ENCODE assay signal across 35 cellular contexts in the genomic region with DNA sequence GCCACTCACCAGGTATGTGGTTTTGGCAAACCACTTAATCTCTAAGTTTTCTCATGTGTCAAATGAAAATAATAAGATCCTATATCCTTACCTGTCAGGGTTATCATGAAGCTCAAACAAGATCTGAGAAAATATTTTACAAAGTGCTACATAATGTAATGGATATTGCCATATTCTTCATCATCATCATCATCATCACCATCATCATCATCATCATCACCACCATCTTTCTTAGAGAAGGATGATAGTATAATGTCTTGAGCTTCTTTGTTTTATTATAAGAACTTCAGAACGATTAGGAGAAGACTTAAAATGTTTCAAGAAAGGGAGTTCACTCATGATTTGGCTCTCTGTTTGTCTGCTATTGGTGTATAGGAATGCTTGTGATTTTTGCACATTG.
"Had no signal": no experiment of that assay in that cellular context is flagged by ENCODE, and none has a peak within 500 bp of the region (broad histone marks: within the 10 kb centered on the region; RNA-seq: fewer than 3 reads in every experiment).

No MANE protein-coding gene starts in this region.

- H3K4me3 Mint-ChIP-seq: activated CD4-positive, alpha-beta memory T cell treated with anti-CD3 and anti-CD28 coated beads, Interleukin-2, amount 10 ng/mL, durations not matched to agents 7 days and 5 days; activated CD4-positive, alpha-beta T cell treated with anti-CD3 and anti-CD28 coated beads for 36 hours; activated CD8-positive, alpha-beta memory T cell treated with anti-CD3 and anti-CD28 coated beads, Interleukin-2, amount 10 ng/mL, durations not matched to agents 7 days and 5 days; activated CD8-positive, alpha-beta T cell treated with anti-CD3 and anti-CD28 coated beads, Interleukin-2, amount 10 ng/mL, durations not matched to agents 7 days and 5 days; activated naive CD4-positive, alpha-beta T cell treated with anti-CD3 and anti-CD28 coated beads, Interleukin-2, amount 10 ng/mL, durations not matched to agents 7 days and 5 days; activated naive CD4-positive, alpha-beta T cell treated with anti-CD3 and anti-CD28 coated beads, Interleukin-2, amount 50 U/mL, for 24 hours; activated naive CD8-positive, alpha-beta T cell; activated naive CD8-positive, alpha-beta T cell treated with anti-CD3 and anti-CD28 coated beads, Interleukin-2, amount 10 ng/mL, durations not matched to agents 7 days and 5 days; activated naive CD8-positive, alpha-beta T cell treated with anti-CD3 and anti-CD28 coated beads, Interleukin-2, amount 50 U/mL, for 24 hours; activated T-cell treated with anti-CD3 and anti-CD28 coated beads, Interleukin-2, amount 50 U/mL, for 24 hours; brain; T-helper 1 cell treated with Interleukin-12 subunit alpha and Interleukin-12 subunit beta and Interleukin-4 antibody, amounts not matched to agents 30 μg/mL and 1 μg/mL, for 36 hours; T-helper 2 cell treated with Interferon-gamma antibody and Interleukin-4, amounts not matched to agents 5 μg/mL and 100 μg/mL, for 36 hours; WTC11 had no signal

- H3K27ac Mint-ChIP-seq: activated CD4-positive, alpha-beta memory T cell treated with anti-CD3 and anti-CD28 coated beads, Interleukin-2, amount 10 ng/mL, durations not matched to agents 7 days and 5 days; activated CD4-positive, alpha-beta T cell treated with anti-CD3 and anti-CD28 coated beads for 36 hours; activated CD8-positive, alpha-beta memory T cell treated with anti-CD3 and anti-CD28 coated beads, Interleukin-2, amount 10 ng/mL, durations not matched to agents 7 days and 5 days; activated CD8-positive, alpha-beta T cell treated with anti-CD3 and anti-CD28 coated beads, Interleukin-2, amount 10 ng/mL, durations not matched to agents 7 days and 5 days; activated naive CD4-positive, alpha-beta T cell treated with anti-CD3 and anti-CD28 coated beads, Interleukin-2, amount 10 ng/mL, durations not matched to agents 7 days and 5 days; activated naive CD4-positive, alpha-beta T cell treated with anti-CD3 and anti-CD28 coated beads, Interleukin-2, amount 50 U/mL, for 24 hours; activated naive CD8-positive, alpha-beta T cell; activated naive CD8-positive, alpha-beta T cell treated with anti-CD3 and anti-CD28 coated beads, Interleukin-2, amount 10 ng/mL, durations not matched to agents 7 days and 5 days; activated naive CD8-positive, alpha-beta T cell treated with anti-CD3 and anti-CD28 coated beads, Interleukin-2, amount 50 U/mL, for 24 hours; activated T-cell treated with anti-CD3 and anti-CD28 coated beads, Interleukin-2, amount 50 U/mL, for 24 hours; activated T-helper 2 cell treated with anti-CD3 and anti-CD28 coated beads, Interferon-gamma antibody, Interleukin-2, Interleukin-4, amounts not matched to agents 10 μg/mL and 5 μg/mL and 100 μg/mL, durations not matched to agents 14 hours and 24 hours and 36 hours; brain; T-helper 1 cell treated with Interleukin-12 subunit alpha and Interleukin-12 subunit beta and Interleukin-4 antibody, amounts not matched to agents 30 μg/mL and 1 μg/mL, for 36 hours; T-helper 2 cell treated with Interferon-gamma antibody and Interleukin-4, amounts not matched to agents 5 μg/mL and 100 μg/mL, for 36 hours; WTC11 had no signal

- ATAC-seq: activated CD4-positive, alpha-beta T cell treated with anti-CD3 and anti-CD28 coated beads for 36 hours; activated CD4-positive, CD25-positive, alpha-beta regulatory T cell treated with anti-CD3 and anti-CD28 coated beads, Interleukin-2, amount 50 U/mL, for 24 hours; activated CD8-positive, alpha-beta memory T cell treated with anti-CD3 and anti-CD28 coated beads, Interleukin-2, amount 10 ng/mL, durations not matched to agents 7 days and 5 days; activated CD8-positive, alpha-beta T cell treated with anti-CD3 and anti-CD28 coated beads, Interleukin-2, amount 10 ng/mL, durations not matched to agents 7 days and 5 days; activated naive CD8-positive, alpha-beta T cell treated with anti-CD3 and anti-CD28 coated beads, Interleukin-2, amount 50 U/mL, for 24 hours; WTC11 had no signal

- DNase-seq: activated CD4-positive, alpha-beta memory T cell treated with anti-CD3 and anti-CD28 coated beads, Interleukin-2, amount 10 ng/mL, durations not matched to agents 7 days and 5 days; activated CD4-positive, alpha-beta T cell treated with anti-CD3 and anti-CD28 coated beads for 1 hour; activated CD4-positive, alpha-beta T cell treated with anti-CD3 and anti-CD28 coated beads for 36 hours; activated CD4-positive, alpha-beta T cell treated with anti-CD3 and anti-CD28 coated beads for 48 hours; activated CD4-positive, alpha-beta T cell treated with anti-CD3 and anti-CD28 coated beads, Interleukin-2, amount 50 U/mL, for 48 hours; activated CD4-positive, CD25-positive, alpha-beta regulatory T cell; activated CD8-positive, alpha-beta memory T cell treated with anti-CD3 and anti-CD28 coated beads for 24 hours; activated CD8-positive, alpha-beta memory T cell treated with anti-CD3 and anti-CD28 coated beads, Interleukin-2, amount 10 ng/mL, durations not matched to agents 7 days and 5 days; activated CD8-positive, alpha-beta memory T cell treated with anti-CD3 and anti-CD28 coated beads, Interleukin-2, amount 50 U/mL, for 48 hours; activated CD8-positive, alpha-beta T cell treated with anti-CD3 and anti-CD28 coated beads, Interleukin-2, amount 10 ng/mL, durations not matched to agents 7 days and 5 days; activated effector memory CD4-positive, alpha-beta T cell treated with Interleukin-2 at 50 U/mL for 16 hours; activated gamma-delta T cell; activated naive CD4-positive, alpha-beta T cell treated with anti-CD3 and anti-CD28 coated beads, Interleukin-2, amount 10 ng/mL, durations not matched to agents 7 days and 5 days; activated naive CD4-positive, alpha-beta T cell treated with Interleukin-2 at 50 U/mL for 16 hours; activated naive CD8-positive, alpha-beta T cell treated with anti-CD3 and anti-CD28 coated beads, Interleukin-2, amount 10 ng/mL, durations not matched to agents 7 days and 5 days; activated naive CD8-positive, alpha-beta T cell treated with anti-CD3 and anti-CD28 coated beads, Interleukin-2, amount 50 U/mL, for 24 hours; activated T-cell treated with anti-CD3 and anti-CD28 coated beads, Interleukin-2, amount 50 U/mL, for 24 hours; activated T-cell treated with anti-CD3 and anti-CD28 coated beads, Interleukin-2, amount 50 U/mL, for 48 hours; amygdala; anterior cingulate cortex; caudate nucleus; T-helper 1 cell; T-helper 2 cell; T-helper 9 cell; WERI-Rb-1 had no signal

- H3K27ac ChIP-seq: ascending aorta, cardiac muscle cell, WERI-Rb-1 had no signal

- H3K9me3 ChIP-seq: ascending aorta had no signal

- H3K4me1 Mint-ChIP-seq: activated CD4-positive, alpha-beta T cell treated with anti-CD3 and anti-CD28 coated beads for 36 hours; activated naive CD4-positive, alpha-beta T cell treated with anti-CD3 and anti-CD28 coated beads, Interleukin-2, amount 10 ng/mL, durations not matched to agents 7 days and 5 days; activated naive CD4-positive, alpha-beta T cell treated with anti-CD3 and anti-CD28 coated beads, Interleukin-2, amount 50 U/mL, for 24 hours; activated naive CD8-positive, alpha-beta T cell treated with anti-CD3 and anti-CD28 coated beads, Interleukin-2, amount 50 U/mL, for 24 hours; brain; WTC11 had no signal

- H3K9me3 Mint-ChIP-seq: activated CD4-positive, alpha-beta memory T cell treated with anti-CD3 and anti-CD28 coated beads, Interleukin-2, amount 10 ng/mL, durations not matched to agents 7 days and 5 days; activated naive CD4-positive, alpha-beta T cell treated with anti-CD3 and anti-CD28 coated beads, Interleukin-2, amount 10 ng/mL, durations not matched to agents 7 days and 5 days; activated naive CD4-positive, alpha-beta T cell treated with anti-CD3 and anti-CD28 coated beads, Interleukin-2, amount 50 U/mL, for 24 hours; activated naive CD8-positive, alpha-beta T cell treated with anti-CD3 and anti-CD28 coated beads, Interleukin-2, amount 50 U/mL, for 24 hours; activated T-cell treated with anti-CD3 and anti-CD28 coated beads, Interleukin-2, amount 50 U/mL, for 24 hours; activated T-helper 2 cell treated with anti-CD3 and anti-CD28 coated beads, Interferon-gamma antibody, Interleukin-2, Interleukin-4, amounts not matched to agents 10 μg/mL and 5 μg/mL and 100 μg/mL, durations not matched to agents 14 hours and 24 hours and 36 hours; T-helper 2 cell treated with Interferon-gamma antibody and Interleukin-4, amounts not matched to agents 5 μg/mL and 100 μg/mL, for 36 hours had no signal

- H3K4me1 ChIP-seq: ascending aorta had no signal

- H3K4me3 ChIP-seq: ascending aorta, cardiac muscle cell had no signal

- H3K27me3 Mint-ChIP-seq: activated CD4-positive, alpha-beta memory T cell treated with anti-CD3 and anti-CD28 coated beads, Interleukin-2, amount 10 ng/mL, durations not matched to agents 7 days and 5 days; activated CD4-positive, alpha-beta T cell treated with anti-CD3 and anti-CD28 coated beads for 36 hours; activated CD8-positive, alpha-beta memory T cell treated with anti-CD3 and anti-CD28 coated beads, Interleukin-2, amount 10 ng/mL, durations not matched to agents 7 days and 5 days; activated naive CD4-positive, alpha-beta T cell treated with anti-CD3 and anti-CD28 coated beads, Interleukin-2, amount 10 ng/mL, durations not matched to agents 7 days and 5 days; activated naive CD4-positive, alpha-beta T cell treated with anti-CD3 and anti-CD28 coated beads, Interleukin-2, amount 50 U/mL, for 24 hours; activated naive CD8-positive, alpha-beta T cell; activated naive CD8-positive, alpha-beta T cell treated with anti-CD3 and anti-CD28 coated beads, Interleukin-2, amount 10 ng/mL, durations not matched to agents 7 days and 5 days; activated naive CD8-positive, alpha-beta T cell treated with anti-CD3 and anti-CD28 coated beads, Interleukin-2, amount 50 U/mL, for 24 hours; activated T-cell treated with anti-CD3 and anti-CD28 coated beads, Interleukin-2, amount 50 U/mL, for 24 hours had no signal
